In genomic region chr4:73817341-73817740, GRCh38 we compare ENCODE assay signal across 1 cellular context.
TF ChIP-seq lines count a peak whose summit lies in the region.

No MANE protein-coding gene starts in this region.

TF ChIP-seq in K562, 482 proteins besides CTCF, POLR2A, EP300 and RAD21:
- TF ChIP-seq EHMT2 (IDR thresholded peaks at IDR 0.05) (peak; percentile 59; the same call in 1 of the 2 replicates), CAMTA2 (CRISPR knock-in tag; conservative IDR thresholded peaks at IDR 0.05) (no peak), ZNF280B (CRISPR knock-in tag; IDR thresholded peaks at IDR 0.05) (no peak)
